22 cellular contexts compared by ENCODE assay signal in the genomic region with DNA sequence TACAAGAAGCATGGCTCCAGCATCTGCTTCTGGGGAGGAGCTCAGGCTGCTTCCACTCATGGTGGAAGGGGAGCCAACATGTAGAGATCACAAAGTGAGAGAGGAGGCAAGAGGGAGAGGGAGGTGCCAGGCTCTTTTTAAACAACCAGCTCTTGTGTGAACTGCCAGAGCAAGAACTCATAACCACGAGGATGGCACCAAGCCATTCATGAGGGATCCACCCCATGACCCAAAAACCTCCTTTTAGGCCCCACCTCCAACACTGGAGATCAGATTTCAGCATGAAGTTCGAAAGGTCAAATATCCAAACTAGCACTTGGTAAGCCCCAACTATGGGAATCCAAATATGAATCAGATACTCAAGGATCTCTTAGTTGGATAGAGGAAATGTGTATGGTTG.
A peak's percentile ranks its signal among the peaks of the same experiment; 100 is the strongest.
DNase-seq lines count a peak whose midpoint lies in the region; ATAC-seq, FAIRE-seq and TF ChIP-seq lines count a peak whose summit lies in the region.
"Had no signal": no experiment of that assay in that cellular context is flagged by ENCODE, and none has a peak within 500 bp of the region (broad histone marks: within the 10 kb centered on the region; RNA-seq: fewer than 3 reads in every experiment).

No MANE protein-coding gene starts in this region.

- ATAC-seq in HepG2, result no peak

- H3F3A ChIP-seq in MM.1S (ENCODE audit: insufficient read depth, low read length), result no peaks in the 10 kb centered on the region

- TF ChIP-seq EP300 in HepG2 (IDR thresholded peaks at IDR 0.05; ENCODE audit: low read depth in 2 of 2, low read length in 2 of 2) (no peak), HepG2 (CRISPR knock-in tag; IDR thresholded peaks at IDR 0.05; ENCODE audit: borderline replicate concordance) (no peak)

- POLR2A ChIA-PET in HepG2 (lab: Yijun Ruan, JAX), result no interaction called here

- TF ChIP-seq CTCF in liver (IDR thresholded peaks at IDR 0.05; ENCODE audit: low read depth, low read length, missing input control), result no peak
- no peak for TF ChIP-seq CTCF in HepG2 (CRISPR knock-in tag; IDR thresholded peaks at IDR 0.05)
- TF ChIP-seq CTCF in foreskin fibroblast (IDR thresholded peaks at IDR 0.05; ENCODE audit: low read depth, low read length), result no peak
- no peak for TF ChIP-seq CTCF in MM.1S (IDR thresholded peaks at IDR 0.05; ENCODE audit: low read length)

- H3K79me2 ChIP-seq in HepG2 (ENCODE audit: insufficient read depth, low read length), result no peaks in the 10 kb centered on the region
- H3K79me2 ChIP-seq in MM.1S (ENCODE audit: low read length), result no peaks in the 10 kb centered on the region

- no peak for DNase-seq in HepG2 (ENCODE audit: low spot score)
- peak; percentile 52 for DNase-seq in amniotic epithelial cell (ENCODE audit: low read depth)
- peak; percentile 30 to 70 for DNase-seq in foreskin fibroblast
- peak; percentile 30 for DNase-seq in stromal cell of bone marrow (ENCODE audit: low read depth)
- no peak for DNase-seq in 8988T
- DNase-seq in MM.1S, result no peak
- DNase-seq in DMS 273 (lab: John Stamatoyannopoulos, UW; ENCODE audit: unreplicated experiment), result no peak
- DNase-seq: BE2C; CD4-positive, CD25-positive, alpha-beta regulatory T cell; COR-L47; MV-4-11; NCI-H1694 treated with DMSO at 0.1 percent for 48 hours; NCI-H2107; NCI-H510A; NCI-H748 treated with DMSO at 0.1 percent for 48 hours; NK-92 treated with Interleukin-12 subunit alpha and Interleukin-12 subunit beta, amount 100 ng/mL, for 24 hours; Right ventricle myocardium superior; SK-N-SH had no signal

- TF ChIP-seq RAD21 in liver (IDR thresholded peaks at IDR 0.05) (no peak), HepG2 (CRISPR knock-in tag; IDR thresholded peaks at IDR 0.05) (no peak)

- TF ChIP-seq POLR2A in HepG2 (IDR thresholded peaks at IDR 0.05; ENCODE audit: insufficient read depth in 1 of 2, low read depth in 2 of 2, low read length in 2 of 2), result no peak

- H3K27ac ChIP-seq in liver (ENCODE audit: low read depth in 1 of 2, low read length in 2 of 2) (no peak overlapping the region), HepG2 (ENCODE audit: extremely low read length, insufficient read depth, low read length) (no peak overlapping the region), MM.1S (ENCODE audit: low read length) (no peak overlapping the region)

- H3K9me3 ChIP-seq in liver (ENCODE audit: control insufficient read depth in 4 of 4, low read length in 3 of 4) (no peaks in the 10 kb centered on the region), HepG2 (ENCODE audit: low read length) (no peaks in the 10 kb centered on the region), MM.1S (replicated peaks; ENCODE audit: insufficient read depth, low read length) (no peaks in the 10 kb centered on the region)
- H3K9me3 ChIP-seq: BE2C, SK-N-SH had no signal

- CTCF ChIA-PET in HepG2 (lab: Yijun Ruan, JAX; ENCODE audit: low intra/inter-chr PET ratio, low total read pairs), result no interaction called here

- H3K36me3 ChIP-seq in liver (ENCODE audit: control insufficient read depth in 4 of 4, insufficient read depth in 3 of 4, low read depth in 1 of 4, low read length in 3 of 4) (no peaks in the 10 kb centered on the region), HepG2 (replicated peaks in 1 of 2; ENCODE audit: control insufficient read depth in 1 of 2, insufficient read depth in 2 of 2, low read length in 2 of 2) (no peaks in the 10 kb centered on the region), MM.1S (replicated peaks; ENCODE audit: insufficient read depth, low read length) (no peaks in the 10 kb centered on the region)
- H3K36me3 ChIP-seq: BE2C had no signal

- no peak overlapping the region for H2AFZ ChIP-seq in HepG2 (ENCODE audit: low read length)
- H2AFZ ChIP-seq in MM.1S (ENCODE audit: low read length), result no peak overlapping the region

- no TSS peak for BruUV-seq in HepG2 (replicated peaks; lab: Mats Ljungman, UMichigan)

- no peaks in the 10 kb centered on the region for H4K20me1 ChIP-seq in HepG2 (ENCODE audit: insufficient read depth, low read length)
- no peaks in the 10 kb centered on the region for H4K20me1 ChIP-seq in MM.1S (ENCODE audit: insufficient read depth, low read length)

- intact Hi-C loops in HepG2 (cut with micrococcal nuclease; ENCODE audit: unreplicated experiment), result no loop called here

- no peaks in the 10 kb centered on the region for H3K9me2 ChIP-seq in MM.1S (replicated peaks; ENCODE audit: insufficient read depth, low read length)
- H3K9me2 ChIP-seq: SK-N-SH had no signal

- H3K4me2 ChIP-seq in HepG2 (ENCODE audit: low read depth, low read length) (no peak overlapping the region), MM.1S (ENCODE audit: low read depth, low read length) (no peak overlapping the region)
- H3K4me2 ChIP-seq: SK-N-SH had no signal

- WGBS in liver, result 31% methylated on average over 2 of the region's 2 CpGs
- WGBS in HepG2 (ENCODE audit: low lambda C conversion rate), result 6% methylated on average over 2 of the region's 2 CpGs

- H3K27me3 ChIP-seq in liver (ENCODE audit: control insufficient read depth in 4 of 4, insufficient read depth in 4 of 4, low read length in 3 of 4), result no peaks in the 10 kb centered on the region
- H3K27me3 ChIP-seq in HepG2 (ENCODE audit: control insufficient read depth in 1 of 2, insufficient read depth in 2 of 2, low read length in 2 of 2), result no peaks in the 10 kb centered on the region; a peak in 1 of 5 replicates
- no peaks in the 10 kb centered on the region for H3K27me3 ChIP-seq in MM.1S (replicated peaks; ENCODE audit: insufficient read depth, low read length)
- H3K27me3 ChIP-seq: BE2C had no signal

- H3K9ac ChIP-seq in liver (ENCODE audit: low read depth in 1 of 2, low read length in 2 of 2) (no peak overlapping the region), HepG2 (ENCODE audit: insufficient read depth, low read depth, low read length) (no peak overlapping the region), MM.1S (ENCODE audit: low read length) (no peak overlapping the region)
- H3K9ac ChIP-seq: SK-N-SH had no signal

- no peak for FAIRE-seq in HepG2 (lab: Jason Lieb, UNC)
- FAIRE-seq: A204.1, H54, RCC 7860 had no signal

- in situ Hi-C loops in HepG2 (cut with HindIII; ENCODE audit: extremely low pct_ligation_motif_present, low pct_unique_long_range_greater_than_20kb), result no loop called here

- H3K4me1 ChIP-seq in liver (ENCODE audit: control insufficient read depth in 4 of 4, insufficient read depth in 4 of 4, low read length in 3 of 4) (peaks cover 0 to 26% (median 12%) of the 10 kb centered on the region in 4 donors), HepG2 (ENCODE audit: insufficient read depth, low read length) (no peaks in the 10 kb centered on the region), MM.1S (ENCODE audit: low read length) (no peaks in the 10 kb centered on the region)

- H3K4me3 ChIP-seq in liver (ENCODE audit: low read depth in 1 of 3, low read length in 3 of 3) (no peak overlapping the region), HepG2 (replicated peaks in 1 of 3; ENCODE audit: insufficient read depth in 1 of 3, low read depth in 2 of 3, low read length in 3 of 3) (no peak overlapping the region), foreskin fibroblast (ENCODE audit: low read depth in 1 of 2, low read length in 2 of 2) (no peak overlapping the region), MM.1S (ENCODE audit: low read length) (no peak overlapping the region)

TF ChIP-seq in liver, 16 proteins besides CTCF, POLR2A, EP300 and RAD21 (continues in another document):
- TF ChIP-seq HNF4G (IDR thresholded peaks at IDR 0.05), result no peak
- no peak for TF ChIP-seq EGR1 (IDR thresholded peaks at IDR 0.05; ENCODE audit: low read depth in 2 of 2)
- TF ChIP-seq JUND (IDR thresholded peaks at IDR 0.05), result no peak

TF ChIP-seq in HepG2, 621 proteins besides CTCF, POLR2A, EP300 and RAD21:
- TF ChIP-seq NR2F6 (IDR thresholded peaks at IDR 0.05) (no peak), NR2F6 (CRISPR knock-in tag; IDR thresholded peaks at IDR 0.05) (no peak), XRCC5 (optimal IDR thresholded peaks at IDR 0.05; ENCODE audit: low read length) (no peak), ZNF614 (CRISPR knock-in tag; IDR thresholded peaks at IDR 0.05; ENCODE audit: borderline replicate concordance) (no peak)

Comparison
In these comparisons a context has a peak if more than half of its experiments do, and no peak if none do; other contexts are left out.
1. DNase-seq: peak in amniotic epithelial cell (single experiment), foreskin fibroblast (2 of 2) and stromal cell of bone marrow (single experiment); none in HepG2 (single experiment), 8988T (single experiment), MM.1S (single experiment) and DMS 273 (single experiment).